8 cellular contexts compared by ENCODE assay signal in the genomic region with DNA sequence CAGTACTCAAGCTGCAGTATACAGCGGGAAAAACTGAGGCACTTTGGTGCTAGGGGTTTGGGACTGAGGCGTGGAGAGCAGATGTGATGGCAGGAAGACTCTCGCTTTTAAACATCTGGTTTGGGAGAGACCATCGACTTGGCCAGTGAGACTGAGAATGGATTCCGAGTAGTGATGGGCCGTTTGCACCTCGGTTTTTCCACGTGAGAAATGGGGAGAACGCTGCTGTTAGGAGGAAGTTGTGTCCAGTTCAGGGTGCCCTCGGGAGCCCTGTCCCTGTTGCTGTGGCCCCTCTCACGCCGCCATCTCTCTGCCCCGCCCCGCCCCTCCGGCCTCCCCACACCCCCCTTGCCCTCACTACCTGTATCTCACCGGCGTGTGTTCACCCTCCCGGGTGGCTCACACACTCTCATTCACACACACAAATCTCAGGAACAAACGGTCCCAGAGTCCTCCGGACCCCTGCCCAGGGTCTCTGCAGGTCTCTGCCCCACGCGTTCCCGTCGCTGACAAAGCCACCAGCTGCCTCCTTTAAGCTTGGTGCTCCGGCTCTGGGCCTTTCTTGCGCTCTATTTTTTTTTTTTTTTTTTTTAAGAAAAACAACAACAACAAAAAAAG. TPM values are rescaled to one million over a fixed set of nuclear protein-coding genes. Genes with fewer than 3 reads are reported as not detected.
DNase-seq lines count a peak whose midpoint lies in the region; ATAC-seq and TF ChIP-seq lines count a peak whose summit lies in the region.

No MANE protein-coding gene starts in this region.

- H3K4me1 Mint-ChIP-seq in naive thymus-derived CD4-positive, alpha-beta T cell, result peaks cover 10 to 31% (median 28%) of the 10 kb centered on the region in 7 donors

- CTCF ChIA-PET in naive thymus-derived CD4-positive, alpha-beta T cell (lab: Charles Lee), result interaction anchor here (0.5 to 3.9 kb wide), 4 partner anchors 37 to 271 kb away, joined by 3 to 29 read pairs (median 7); no protein-coding TSS in a partner anchor

- no peak overlapping the region; the same call in 1 of the 2 replicates for H3K27ac ChIP-seq in HUES64 (ENCODE audit: low read depth, low read length)
- H3K27ac ChIP-seq in caudate nucleus (ENCODE audit: low read depth, low read length), result peak overlapping the region; percentile 86
- H3K27ac ChIP-seq in naive thymus-derived CD4-positive, alpha-beta T cell (ENCODE audit: low read depth, low read length), result peak overlapping the region; percentile 82

- POLR2A ChIA-PET in naive thymus-derived CD4-positive, alpha-beta T cell (lab: Charles Lee), result interaction anchor here (0.7 to 1.1 kb wide), 3 partner anchors 25 to 62 kb away, joined by 3 to 4 read pairs (median 3); no protein-coding TSS in a partner anchor

- H3K4me3 ChIP-seq in AG10803 (ENCODE audit: low read length) (peak overlapping the region; percentile 86), HUES64 (ENCODE audit: low read length) (peak overlapping the region; percentile 96)
- no peak overlapping the region for H3K4me3 ChIP-seq in naive thymus-derived CD4-positive, alpha-beta T cell (ENCODE audit: low read length)

- TF ChIP-seq CTCF in AG10803 (conservative IDR thresholded peaks at IDR 0.05; ENCODE audit: low read length), result no peak

- H3K9ac ChIP-seq in HUES64 (ENCODE audit: low read depth, low read length), result peak overlapping the region; percentile 65

- H3K9me3 Mint-ChIP-seq in naive thymus-derived CD4-positive, alpha-beta T cell, result peaks cover 0 to 2% (median 0%) of the 10 kb centered on the region in 11 donors

- H3K36me3 ChIP-seq in HUES64 (ENCODE audit: insufficient read depth, low read length), result peaks cover 9% of the 10 kb centered on the region
- H3K36me3 ChIP-seq in naive thymus-derived CD4-positive, alpha-beta T cell (ENCODE audit: control insufficient read depth in 2 of 3, insufficient read depth in 3 of 3, low read length in 3 of 3), result no peaks in the 10 kb centered on the region

- peaks cover 0 to 7% (median 0%) of the 10 kb centered on the region in 5 donors for H3K27me3 Mint-ChIP-seq in naive thymus-derived CD4-positive, alpha-beta T cell

- H3K4me1 ChIP-seq in HUES64 (ENCODE audit: insufficient read depth, low read length), result peaks cover 28% of the 10 kb centered on the region
- peaks cover 7 to 9% of the 10 kb centered on the region in 2 donors for H3K4me1 ChIP-seq in naive thymus-derived CD4-positive, alpha-beta T cell (ENCODE audit: control insufficient read depth in 2 of 2, insufficient read depth in 2 of 2, low read length in 2 of 2)

- peak; percentile 33 for DNase-seq in AG10803 (ENCODE audit: low read depth)
- peak in 1 of 61 donors; percentile 30 for DNase-seq in caudate nucleus (lab: John Stamatoyannopoulos, UW)
- no peak for DNase-seq in naive thymus-derived CD4-positive, alpha-beta T cell
- DNase-seq in COLO829 (ENCODE audit: low spot score), result no peak
- DNase-seq in midbrain (lab: John Stamatoyannopoulos, UW), result no peak

- H3K9me3 ChIP-seq in HUES64 (ENCODE audit: insufficient read depth, low read depth, low read length), result no peaks in the 10 kb centered on the region
- no peaks in the 10 kb centered on the region for H3K9me3 ChIP-seq in naive thymus-derived CD4-positive, alpha-beta T cell (ENCODE audit: control insufficient read depth in 2 of 3, low read length in 3 of 3)

- H3K27ac Mint-ChIP-seq in naive thymus-derived CD4-positive, alpha-beta T cell, result peak overlapping the region; percentile 35 to 87 (median 72)

- intact Hi-C loops in naive thymus-derived CD4-positive, alpha-beta T cell (cut with micrococcal nuclease), result loop anchor here (1.0 to 10.0 kb wide), 5 partner anchors 19 to 1777 kb away; partner anchors contain the start of genes NRSN2 (in 2 of the 2), STK35 (in 1 of the 2) and TRIB3 (in 1 of the 2)

- H3K4me3 Mint-ChIP-seq in naive thymus-derived CD4-positive, alpha-beta T cell, result peak overlapping the region; percentile 67 to 88 (median 72)

- no peaks in the 10 kb centered on the region for H3K36me3 Mint-ChIP-seq in naive thymus-derived CD4-positive, alpha-beta T cell

- H3K27me3 ChIP-seq in HUES64 (ENCODE audit: insufficient read depth, low read length), result no peaks in the 10 kb centered on the region
- H3K27me3 ChIP-seq in naive thymus-derived CD4-positive, alpha-beta T cell (ENCODE audit: control insufficient read depth in 2 of 2, insufficient read depth in 2 of 2, low read length in 2 of 2), result no peaks in the 10 kb centered on the region

- no peak for ATAC-seq in naive thymus-derived CD4-positive, alpha-beta T cell
- ATAC-seq in GM19351 (IDR thresholded peaks at IDR 0.05; ENCODE audit: unreplicated experiment), result no peak
- ATAC-seq in GM21360 (IDR thresholded peaks at IDR 0.05; ENCODE audit: unreplicated experiment), result no peak

- WGBS in HUES64, result 55% methylated on average over 23 of the region's 26 CpGs

RNA-seq across cellular contexts. Expression of gene SOX12, which starts 2.7 kb away (rescaled TPM):
- polyA plus RNA-seq in HUES64 (2013, experiment 1 of 2), result 35.8 TPM
- polyA plus RNA-seq in HUES64 (2013, experiment 2 of 2), result 40.8 TPM
- total RNA-seq in naive thymus-derived CD4-positive, alpha-beta T cell, result 10 to 100 TPM in 3 of 5 experiments, 1 to 10 TPM in 2; 4.6 to 15.1 (median 12.3) TPM
- 1 to 10 TPM in 1 of 2 donors, under 1 TPM in 1; 0.89 to 1.3 TPM for polyA plus RNA-seq in naive thymus-derived CD4-positive, alpha-beta T cell

RNA-seq across cellular contexts. Expression of gene NRSN2, which starts 18.9 kb away (rescaled TPM):
- 20.6 TPM for polyA plus RNA-seq in HUES64 (2013, experiment 1 of 2)
- polyA plus RNA-seq in HUES64 (2013, experiment 2 of 2), result 23.5 TPM
- 1 to 10 TPM in 3 of 5 experiments, under 1 TPM in 2; 0.24 to 2.1 (median 1.3) TPM for total RNA-seq in naive thymus-derived CD4-positive, alpha-beta T cell
- polyA plus RNA-seq in naive thymus-derived CD4-positive, alpha-beta T cell, result 1 to 10 TPM; 1.3 to 1.8 TPM

RNA-seq across cellular contexts. Expression of gene ZCCHC3, which starts 30.7 kb away (rescaled TPM):
- polyA plus RNA-seq in HUES64 (2013, experiment 1 of 2), result 37.7 TPM
- 40.1 TPM for polyA plus RNA-seq in HUES64 (2013, experiment 2 of 2)
- 10 to 100 TPM; 14.6 to 31.9 (median 27.1) TPM for total RNA-seq in naive thymus-derived CD4-positive, alpha-beta T cell
- 10 to 100 TPM in 1 of 2 donors, 1 to 10 TPM in 1; 5.6 to 15.3 TPM for polyA plus RNA-seq in naive thymus-derived CD4-positive, alpha-beta T cell

RNA-seq across cellular contexts. Expression of gene C20orf96, which starts 37.5 kb away (rescaled TPM):
- polyA plus RNA-seq in HUES64 (2013, experiment 1 of 2), result 18.6 TPM
- polyA plus RNA-seq in HUES64 (2013, experiment 2 of 2), result 25.0 TPM
- 1 to 10 TPM; 3.4 to 5.7 (median 4.8) TPM for total RNA-seq in naive thymus-derived CD4-positive, alpha-beta T cell
- 1 to 10 TPM in 1 of 2 donors, under 1 TPM in 1; 0.86 to 1.1 TPM for polyA plus RNA-seq in naive thymus-derived CD4-positive, alpha-beta T cell

RNA-seq across cellular contexts. Expression of gene TRIB3, which starts 52.5 kb away (rescaled TPM):
- polyA plus RNA-seq in HUES64 (2013, experiment 1 of 2), result 5.6 TPM
- 6.3 TPM for polyA plus RNA-seq in HUES64 (2013, experiment 2 of 2)
- 10 to 100 TPM in 1 of 5 experiments, 1 to 10 TPM in 4; 2.4 to 27.7 (median 9.4) TPM for total RNA-seq in naive thymus-derived CD4-positive, alpha-beta T cell
- 10 to 100 TPM; 12.6 to 16.0 TPM for polyA plus RNA-seq in naive thymus-derived CD4-positive, alpha-beta T cell
